8 cellular contexts compared by ENCODE assay signal in genomic region chr7:105875505-105875904, GRCh38. TPM values are rescaled to one million over a fixed set of nuclear protein-coding genes. Genes with fewer than 3 reads are reported as not detected.
DNase-seq lines count a peak whose midpoint lies in the region; ATAC-seq and TF ChIP-seq lines count a peak whose summit lies in the region.

No MANE protein-coding gene starts in this region.

- H4K91ac ChIP-seq in mesenchymal stem cell (ENCODE audit: low read length), result no peak overlapping the region

- H3K18ac ChIP-seq in mesenchymal stem cell (ENCODE audit: low read depth in 1 of 2, low read length in 2 of 2), result no peak overlapping the region

- peaks cover 69% of the 10 kb centered on the region for H3K4me1 Mint-ChIP-seq in activated naive CD4-positive, alpha-beta T cell treated with anti-CD3 and anti-CD28 coated beads, Interleukin-2, amount 50 U/mL, for 24 hours
- peaks cover 5% of the 10 kb centered on the region for H3K4me1 Mint-ChIP-seq in MCF 10A (ENCODE audit: insufficient read depth, unreplicated experiment)
- peaks cover 28% of the 10 kb centered on the region for H3K4me1 Mint-ChIP-seq in type B pancreatic cell (ENCODE audit: unreplicated experiment)

- peak overlapping the region; percentile 72 for H3K4me2 ChIP-seq in mesenchymal stem cell (ENCODE audit: low read length, poor library complexity, severe bottlenecking)

- H3K36me3 ChIP-seq in mesenchymal stem cell (ENCODE audit: control insufficient read depth in 1 of 2, insufficient read depth in 2 of 2, low read depth in 1 of 2, low read length in 2 of 2), result peaks cover 0 to 20% of the 10 kb centered on the region in 2 experiments

- peak overlapping the region; percentile 98 for H3K4me3 Mint-ChIP-seq in activated naive CD4-positive, alpha-beta T cell treated with anti-CD3 and anti-CD28 coated beads, Interleukin-2, amount 50 U/mL, for 24 hours
- peak overlapping the region; percentile 87 for H3K4me3 Mint-ChIP-seq in MCF 10A (ENCODE audit: unreplicated experiment)
- H3K4me3 Mint-ChIP-seq in type B pancreatic cell, result peak overlapping the region; percentile 100

- no peak overlapping the region for H3K4ac ChIP-seq in mesenchymal stem cell (ENCODE audit: low read depth in 1 of 2, low read length in 2 of 2)

- no TSS peak for BruUV-seq in MCF 10A (replicated peaks; lab: Mats Ljungman, UMichigan)

- no peak overlapping the region for H2BK120ac ChIP-seq in mesenchymal stem cell (ENCODE audit: low read depth, low read length)

- no peak overlapping the region for H2AFZ ChIP-seq in mesenchymal stem cell (ENCODE audit: low read depth, low read length)

- intact Hi-C loops in MCF 10A (cut with micrococcal nuclease), result loop anchor here (5.0 to 10.0 kb wide), 3 partner anchors 88 to 277 kb away; no protein-coding TSS in a partner anchor

- peaks cover 27% of the 10 kb centered on the region for H3K79me1 ChIP-seq in mesenchymal stem cell (replicated peaks; ENCODE audit: low read length, poor library complexity, severe bottlenecking)

- H3K27me3 ChIP-seq in mesenchymal stem cell (ENCODE audit: control insufficient read depth in 1 of 2, insufficient read depth in 1 of 2, low read length in 2 of 2), result no peaks in the 10 kb centered on the region

- peaks cover 8% of the 10 kb centered on the region for H3K4me1 ChIP-seq in mesenchymal stem cell (ENCODE audit: control insufficient read depth, insufficient read depth, low read depth, low read length)

- peak overlapping the region in 1 of 2 experiments; percentile 90 for H3K4me3 ChIP-seq in mesenchymal stem cell (ENCODE audit: insufficient read depth in 1 of 2, low read depth in 1 of 2, low read length in 2 of 2)

- no peaks in the 10 kb centered on the region for H3K27me3 Mint-ChIP-seq in activated naive CD4-positive, alpha-beta T cell treated with anti-CD3 and anti-CD28 coated beads, Interleukin-2, amount 50 U/mL, for 24 hours
- H3K27me3 Mint-ChIP-seq in MCF 10A (ENCODE audit: insufficient read depth, unreplicated experiment) (no peaks in the 10 kb centered on the region), type B pancreatic cell (peaks cover 23% of the 10 kb centered on the region)

- POLR2A ChIA-PET in MCF 10A (lab: Yijun Ruan, JAX), result interaction anchor here (0.7 to 1.0 kb wide), 6 partner anchors 14 to 1187 kb away, joined by 3 to 4 read pairs (median 3); no protein-coding TSS in a partner anchor

- 74% methylated on average over 3 of the region's 4 CpGs for WGBS in mesenchymal stem cell

- H3K9ac ChIP-seq in mesenchymal stem cell (ENCODE audit: low read length), result peak overlapping the region; percentile 98

- no peaks in the 10 kb centered on the region for H3K9me3 ChIP-seq in mesenchymal stem cell (ENCODE audit: control insufficient read depth, low read length)

- H2AK5ac ChIP-seq in mesenchymal stem cell (ENCODE audit: low read length, severe bottlenecking), result no peak overlapping the region

- no peak overlapping the region for H2BK5ac ChIP-seq in mesenchymal stem cell (ENCODE audit: low read depth, low read length, poor library complexity, severe bottlenecking)

- H2BK15ac ChIP-seq in mesenchymal stem cell (ENCODE audit: low read depth, poor library complexity, severe bottlenecking), result no peak overlapping the region

- H2BK12ac ChIP-seq in mesenchymal stem cell (ENCODE audit: low read length in 2 of 2), result no peak overlapping the region

- ATAC-seq in GM19023 (IDR thresholded peaks at IDR 0.05; ENCODE audit: unreplicated experiment), result no peak

- H3K23ac ChIP-seq in mesenchymal stem cell (ENCODE audit: low read length in 2 of 2), result no peak overlapping the region

- CTCF ChIA-PET in MCF 10A (lab: Yijun Ruan, JAX), result interaction anchor here (0.6 to 0.9 kb wide), 3 partner anchors 8 to 108 kb away, joined by 3 to 4 read pairs (median 3); no protein-coding TSS in a partner anchor

- no peaks in the 10 kb centered on the region for H3K9me3 Mint-ChIP-seq in activated naive CD4-positive, alpha-beta T cell treated with anti-CD3 and anti-CD28 coated beads, Interleukin-2, amount 50 U/mL, for 24 hours
- H3K9me3 Mint-ChIP-seq in MCF 10A (ENCODE audit: unreplicated experiment) (no peaks in the 10 kb centered on the region), type B pancreatic cell (no peaks in the 10 kb centered on the region)

- H3K27ac Mint-ChIP-seq in activated naive CD4-positive, alpha-beta T cell treated with anti-CD3 and anti-CD28 coated beads, Interleukin-2, amount 50 U/mL, for 24 hours, result peak overlapping the region; percentile 96
- H3K27ac Mint-ChIP-seq in MCF 10A (ENCODE audit: low read depth, unreplicated experiment) (peak overlapping the region; percentile 97), type B pancreatic cell (peak overlapping the region; percentile 99)

- no peak overlapping the region for H4K8ac ChIP-seq in mesenchymal stem cell (ENCODE audit: low read length)

- peaks cover 9% of the 10 kb centered on the region for H3K36me3 Mint-ChIP-seq in activated naive CD4-positive, alpha-beta T cell treated with anti-CD3 and anti-CD28 coated beads, Interleukin-2, amount 50 U/mL, for 24 hours
- H3K36me3 Mint-ChIP-seq in MCF 10A (ENCODE audit: insufficient read depth, unreplicated experiment) (peaks cover 6% of the 10 kb centered on the region), type B pancreatic cell (peaks cover 15% of the 10 kb centered on the region)

- no peak overlapping the region for H3K14ac ChIP-seq in mesenchymal stem cell (ENCODE audit: low read length in 2 of 2)

- no peak overlapping the region for H3K27ac ChIP-seq in mesenchymal stem cell (ENCODE audit: low read length, poor library complexity, severe bottlenecking)

- no peak for DNase-seq in activated naive CD4-positive, alpha-beta T cell (lab: John Stamatoyannopoulos, UW)
- DNase-seq in MCF 10A (ENCODE audit: unreplicated experiment) (no peak), mesenchymal stem cell (no peak), type B pancreatic cell (ENCODE audit: extremely low spot score, unreplicated experiment) (no peak), DMS153 treated with DMSO at 0.1 percent for 48 hours (lab: John Stamatoyannopoulos, UW; ENCODE audit: unreplicated experiment) (no peak)
- no peak for DNase-seq in activated CD4-positive, alpha-beta T cell treated with anti-CD3 and anti-CD28 coated beads, Interleukin-2, amount 50 U/mL, for 48 hours

- TF ChIP-seq CTCF in MCF 10A (IDR thresholded peaks at IDR 0.05; ENCODE audit: unreplicated experiment), result no peak
- no peak for TF ChIP-seq CTCF in type B pancreatic cell (conservative IDR thresholded peaks at IDR 0.05)

RNA-seq across cellular contexts. Expression of gene ATXN7L1, which starts 0.9 kb away (rescaled TPM):
- total RNA-seq in MCF 10A (2022) (8.1 and 10.0 TPM in 2 replicates), type B pancreatic cell (ENCODE audit: low replicate concordance) (15.8 and 16.0 TPM in 2 replicates)
- polyA plus RNA-seq in mesenchymal stem cell (2013, experiment 1 of 2), result 7.5 TPM
- polyA plus RNA-seq in mesenchymal stem cell (2013, experiment 2 of 2), result 7.4 TPM
